Comparison of ENCODE assay signal across 1 cellular context in the genomic region with DNA sequence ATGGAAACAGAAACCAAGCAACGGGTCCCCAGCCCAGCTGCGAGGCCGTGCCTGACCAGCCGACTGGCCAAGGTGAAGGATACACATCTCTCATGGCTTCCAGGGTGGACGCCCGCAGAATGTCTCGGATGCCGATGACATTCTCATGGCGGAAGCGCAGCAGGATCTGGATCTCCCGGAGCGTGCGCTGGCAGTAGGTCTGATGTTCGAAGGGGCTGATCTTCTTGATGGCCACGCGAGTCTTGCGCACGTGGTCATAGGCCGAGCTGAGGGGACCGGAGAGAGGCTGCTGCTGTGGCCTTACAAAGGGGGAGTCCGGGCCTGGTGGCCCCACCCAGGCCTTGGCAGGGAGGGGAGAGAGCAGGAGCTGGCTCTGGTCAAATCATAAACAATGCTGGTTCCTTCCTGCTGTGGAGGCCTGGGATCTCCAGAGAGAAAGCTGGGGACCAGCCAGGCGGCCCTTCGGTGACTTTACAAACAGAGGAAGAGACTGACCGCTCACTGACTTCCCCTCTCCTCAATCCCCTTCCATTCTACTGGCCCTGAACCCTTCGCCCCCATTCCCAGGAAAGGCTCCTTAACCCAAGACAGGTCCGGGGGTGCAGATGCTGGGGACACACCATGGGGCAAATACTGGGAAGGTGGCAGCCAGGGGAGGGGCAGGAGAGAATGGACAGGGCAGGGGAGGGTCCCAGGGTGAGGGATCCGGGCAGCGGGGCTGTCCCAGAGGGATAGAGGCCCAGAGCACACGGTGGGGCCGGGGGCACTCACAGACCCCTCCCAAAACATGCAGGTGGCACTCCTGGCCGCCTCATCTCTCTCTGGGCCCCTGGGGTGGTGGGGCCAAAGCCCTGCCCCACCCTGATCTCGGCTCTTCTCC.
A peak's percentile ranks its signal among the peaks of the same experiment; 100 is the strongest.
TF ChIP-seq lines count a peak whose summit lies in the region.

No MANE protein-coding gene starts in this region.

TF ChIP-seq in endothelial cell of umbilical vein, 7 proteins besides CTCF, POLR2A, EP300 and RAD21:
- TF ChIP-seq MYC (IDR thresholded peaks at IDR 0.05; ENCODE audit: low read depth, low read length), result no peak
- TF ChIP-seq GATA2 (IDR thresholded peaks at IDR 0.05; ENCODE audit: insufficient read depth, insufficient read length, low read depth, low read length), result no peak
- TF ChIP-seq, protein P1, sequence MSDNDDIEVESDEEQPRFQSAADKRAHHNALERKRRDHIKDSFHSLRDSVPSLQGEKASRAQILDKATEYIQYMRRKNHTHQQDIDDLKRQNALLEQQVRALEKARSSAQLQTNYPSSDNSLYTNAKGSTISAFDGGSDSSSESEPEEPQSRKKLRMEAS (IDR thresholded peaks at IDR 0.05; ENCODE audit: insufficient read depth, insufficient read length), result peak; percentile 89
- no peak for TF ChIP-seq FOS (IDR thresholded peaks at IDR 0.05; ENCODE audit: borderline replicate concordance, insufficient read depth, low read length)
- TF ChIP-seq EZH2 (IDR thresholded peaks at IDR 0.05; ENCODE audit: borderline replicate concordance, low read depth, low read length, severe bottlenecking), result no peak
- peak; percentile 46 for TF ChIP-seq POLR2AphosphoS5 (IDR thresholded peaks at IDR 0.05; ENCODE audit: insufficient read depth, low read depth, low read length)
- no peak for TF ChIP-seq JUN (IDR thresholded peaks at IDR 0.05; ENCODE audit: borderline replicate concordance, insufficient read depth, insufficient read length, low read depth)
